ENCODE assay signal across 2 cellular contexts in genomic region chr4:184750926-184751584, GRCh38.
TF ChIP-seq lines count a peak whose summit lies in the region.

No MANE protein-coding gene starts in this region.

TF ChIP-seq in GM12878, 131 proteins besides CTCF, POLR2A, EP300 and RAD21:
- TF ChIP-seq POLR2AphosphoS5 (IDR thresholded peaks at IDR 0.05; ENCODE audit: low read length) (no peak), ZBED1 (IDR thresholded peaks at IDR 0.05; ENCODE audit: borderline replicate concordance) (no peak), MEF2A (IDR thresholded peaks at IDR 0.05; ENCODE audit: insufficient read depth, low read depth, low read length) (no peak), PAX5 (IDR thresholded peaks at IDR 0.05; ENCODE audit: borderline replicate concordance, low read depth, low read length) (no peak), NR2C1 (IDR thresholded peaks at IDR 0.05) (no peak), STAT3 (IDR thresholded peaks at IDR 0.05; ENCODE audit: low read depth, low read length) (no peak), CEBPB (IDR thresholded peaks at IDR 0.05; ENCODE audit: borderline replicate concordance in 1 of 2, low read depth in 2 of 2, low read length in 2 of 2) (no peak), MYC (IDR thresholded peaks at IDR 0.05; ENCODE audit: insufficient read depth, insufficient read length, insufficient replicate concordance, low read length, severe bottlenecking) (no peak), CUX1 (IDR thresholded peaks at IDR 0.05; ENCODE audit: insufficient replicate concordance, low read depth, low read length) (no peak), RAD51 (IDR thresholded peaks at IDR 0.05) (no peak)

TF ChIP-seq in HepG2, 621 proteins besides CTCF, POLR2A, EP300 and RAD21:
- TF ChIP-seq RELA (CRISPR knock-in tag; IDR thresholded peaks at IDR 0.05): no peak
- peak; percentile 38 for TF ChIP-seq RBM22 (optimal IDR thresholded peaks at IDR 0.05; ENCODE audit: low read length)
